ENCODE assay signal across 15 cellular contexts in the genomic region with DNA sequence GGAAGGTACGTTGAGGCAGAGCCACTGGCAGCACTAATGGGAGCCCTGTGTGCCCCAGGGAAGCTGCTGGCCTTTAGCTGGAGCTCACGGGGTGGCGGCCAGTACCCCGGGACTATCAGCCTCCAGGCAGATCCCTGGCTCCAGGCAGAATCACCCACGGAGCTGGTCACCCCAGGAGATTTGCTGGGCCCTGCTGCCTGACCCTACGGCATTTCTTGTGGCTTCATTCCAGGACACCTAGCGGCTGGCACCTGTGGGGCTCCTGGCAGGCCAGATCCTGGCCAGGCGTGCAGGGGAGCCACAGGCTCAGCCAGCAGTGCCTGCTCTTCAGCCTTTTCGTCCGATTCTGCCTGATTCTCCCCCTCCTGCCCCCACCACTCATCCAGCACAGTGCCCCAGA. TPM values are rescaled to one million over a fixed set of nuclear protein-coding genes. Genes with fewer than 3 reads are reported as not detected.
DNase-seq lines count a peak whose midpoint lies in the region; ATAC-seq and TF ChIP-seq lines count a peak whose summit lies in the region.
"Had no signal": no experiment of that assay in that cellular context is flagged by ENCODE, and none has a peak within 500 bp of the region (broad histone marks: within the 10 kb centered on the region; RNA-seq: fewer than 3 reads in every experiment).

No MANE protein-coding gene starts in this region.

- peaks cover 5 to 21% (median 13%) of the 10 kb centered on the region in 4 donors for H3K4me1 ChIP-seq in stomach

- H3K4me3 ChIP-seq in stomach = no peak overlapping the region
- H3K4me3 ChIP-seq: HAP-1 had no signal

- no peak for TF ChIP-seq CTCF in stomach (IDR thresholded peaks at IDR 0.05)

- H3K27me3 ChIP-seq in stomach = peaks cover 0 to 57% (median 23%) of the 10 kb centered on the region in 3 donors

- peaks cover 44% of the 10 kb centered on the region for H3K4me1 Mint-ChIP-seq in activated naive CD8-positive, alpha-beta T cell treated with anti-CD3 and anti-CD28 coated beads for 36 hours
- H3K4me1 Mint-ChIP-seq in activated naive CD8-positive, alpha-beta T cell treated with anti-CD3 and anti-CD28 coated beads, Interleukin-2, amount 50 U/mL, for 24 hours = peaks cover 50% of the 10 kb centered on the region
- H3K4me1 Mint-ChIP-seq in T-helper 17 cell = peaks cover 38% of the 10 kb centered on the region

- H3K27ac Mint-ChIP-seq in activated naive CD8-positive, alpha-beta T cell treated with anti-CD3 and anti-CD28 coated beads for 36 hours = no peak overlapping the region
- H3K27ac Mint-ChIP-seq in activated naive CD8-positive, alpha-beta T cell treated with anti-CD3 and anti-CD28 coated beads, Interleukin-2, amount 50 U/mL, for 24 hours = no peak overlapping the region
- no peak overlapping the region for H3K27ac Mint-ChIP-seq in T-helper 17 cell
- H3K27ac Mint-ChIP-seq: stimulated activated naive B cell treated with anti-CD40 and anti-IgM and Interleukin-4, amounts not matched to agents 10 μg/mL and 1 μg/mL and 100 μg/mL, for 72 hours had no signal

- H3K36me3 Mint-ChIP-seq in activated naive CD8-positive, alpha-beta T cell treated with anti-CD3 and anti-CD28 coated beads for 36 hours = no peaks in the 10 kb centered on the region
- no peaks in the 10 kb centered on the region for H3K36me3 Mint-ChIP-seq in activated naive CD8-positive, alpha-beta T cell treated with anti-CD3 and anti-CD28 coated beads, Interleukin-2, amount 50 U/mL, for 24 hours (ENCODE audit: low read depth)
- peaks cover 9% of the 10 kb centered on the region for H3K36me3 Mint-ChIP-seq in T-helper 17 cell (ENCODE audit: low read depth)
- H3K36me3 Mint-ChIP-seq: CD4-positive, CD25-positive, alpha-beta regulatory T cell; natural killer cell; stimulated activated naive B cell treated with anti-CD40 and anti-IgM and Interleukin-4, amounts not matched to agents 10 μg/mL and 1 μg/mL and 100 μg/mL, for 72 hours had no signal

- no peaks in the 10 kb centered on the region for H3K9me3 ChIP-seq in T-helper 17 cell (ENCODE audit: control insufficient read depth, low read length, poor library complexity, severe bottlenecking)
- no peaks in the 10 kb centered on the region for H3K9me3 ChIP-seq in stomach
- H3K9me3 ChIP-seq: HAP-1 had no signal

- DNase-seq in activated naive CD8-positive, alpha-beta T cell treated with anti-CD3 and anti-CD28 coated beads for 36 hours = no peak
- no peak for DNase-seq in activated naive CD8-positive, alpha-beta T cell treated with anti-CD3 and anti-CD28 coated beads, Interleukin-2, amount 50 U/mL, for 24 hours
- DNase-seq in T-helper 17 cell (no peak), iPS-NIHi11 (ENCODE audit: low spot score) (peak; percentile 51), stomach (peak; percentile 61), NCI-H82 (lab: John Stamatoyannopoulos, UW) (no peak), dermis blood vessel endothelial cell (no peak), NCI-H2107 treated with DMSO at 0.1 percent for 48 hours (lab: John Stamatoyannopoulos, UW; ENCODE audit: unreplicated experiment) (no peak)
- DNase-seq: cortex of kidney; SIG-M5; stimulated activated naive B cell treated with anti-CD40 and anti-IgM and Interleukin-4, amounts not matched to agents 10 μg/mL and 1 μg/mL and 100 μg/mL, for 72 hours had no signal

- H3K9me3 Mint-ChIP-seq in activated naive CD8-positive, alpha-beta T cell treated with anti-CD3 and anti-CD28 coated beads for 36 hours = no peaks in the 10 kb centered on the region
- no peaks in the 10 kb centered on the region for H3K9me3 Mint-ChIP-seq in activated naive CD8-positive, alpha-beta T cell treated with anti-CD3 and anti-CD28 coated beads, Interleukin-2, amount 50 U/mL, for 24 hours
- H3K9me3 Mint-ChIP-seq: natural killer cell; stimulated activated naive B cell treated with anti-CD40 and anti-IgM and Interleukin-4, amounts not matched to agents 10 μg/mL and 1 μg/mL and 100 μg/mL, for 72 hours had no signal

- TF ChIP-seq EP300 in stomach (IDR thresholded peaks at IDR 0.05) = no peak

- intact Hi-C loops in stomach (cut with DNase I; ENCODE audit: low total_unique reads) = no loop called here

- TF ChIP-seq POLR2A in stomach (IDR thresholded peaks at IDR 0.05) = no peak

- H3K27ac ChIP-seq in stomach = no peak overlapping the region

- ATAC-seq in activated naive CD8-positive, alpha-beta T cell treated with anti-CD3 and anti-CD28 coated beads, Interleukin-2, amount 50 U/mL, for 24 hours = no peak
- no peak for ATAC-seq in T-helper 17 cell
- ATAC-seq: stimulated activated naive B cell treated with anti-CD40 and anti-IgM and Interleukin-4, amounts not matched to agents 10 μg/mL and 1 μg/mL and 100 μg/mL, for 72 hours had no signal

- H3K36me3 ChIP-seq in stomach = no peaks in the 10 kb centered on the region
- H3K36me3 ChIP-seq: HAP-1 had no signal

- WGBS in stomach, 5 donors = 34 to 62% (median 37%) methylated on average over 5 to 10 of the region's 10 CpGs

- H3K27me3 Mint-ChIP-seq in activated naive CD8-positive, alpha-beta T cell treated with anti-CD3 and anti-CD28 coated beads for 36 hours = peaks cover 72% of the 10 kb centered on the region
- peaks cover 64% of the 10 kb centered on the region for H3K27me3 Mint-ChIP-seq in activated naive CD8-positive, alpha-beta T cell treated with anti-CD3 and anti-CD28 coated beads, Interleukin-2, amount 50 U/mL, for 24 hours
- H3K27me3 Mint-ChIP-seq in T-helper 17 cell = peaks cover 69% of the 10 kb centered on the region

- peak overlapping the region; percentile 27 for H3K4me3 Mint-ChIP-seq in activated naive CD8-positive, alpha-beta T cell treated with anti-CD3 and anti-CD28 coated beads for 36 hours
- H3K4me3 Mint-ChIP-seq in activated naive CD8-positive, alpha-beta T cell treated with anti-CD3 and anti-CD28 coated beads, Interleukin-2, amount 50 U/mL, for 24 hours = no peak overlapping the region
- H3K4me3 Mint-ChIP-seq in T-helper 17 cell = peak overlapping the region; percentile 89

RNA-seq across cellular contexts. Expression of a gene that starts 7.1 kb away (rescaled TPM):
- not detected for total RNA-seq in activated naive CD8-positive, alpha-beta T cell treated with anti-CD3 and anti-CD28 coated beads for 36 hours
- total RNA-seq in T-helper 17 cell (not detected), stomach (under 1 TPM in 1 of 5 donors, not detected in 4; 0.37 TPM), dermis blood vessel endothelial cell (0.05 and 0.85 TPM in 2 replicates)
- 10 to 100 TPM in 1 of 3 donors, not detected in 2; 98.2 TPM for polyA plus RNA-seq in stomach
- total RNA-seq: astrocyte; CD4-positive, CD25-positive, alpha-beta regulatory T cell; natural killer cell had no signal
- polyA plus RNA-seq: CD4-positive, CD25-positive, alpha-beta regulatory T cell had no signal

RNA-seq across cellular contexts. Expression of a gene that starts 36.9 kb away (rescaled TPM):
- total RNA-seq in activated naive CD8-positive, alpha-beta T cell treated with anti-CD3 and anti-CD28 coated beads for 36 hours = not detected
- total RNA-seq in T-helper 17 cell (not detected), stomach (not detected), dermis blood vessel endothelial cell (not detected in 2 replicates)
- polyA plus RNA-seq in stomach = 1 to 10 TPM in 1 of 3 donors, not detected in 2; 5.4 TPM
- total RNA-seq: CD4-positive, CD25-positive, alpha-beta regulatory T cell; natural killer cell had no signal
- polyA plus RNA-seq: CD4-positive, CD25-positive, alpha-beta regulatory T cell had no signal

Comparison
In these comparisons a context has a peak if more than half of its experiments do, and no peak if none do; other contexts are left out.
1. DNase-seq: peak in iPS-NIHi11 (single experiment) and stomach (single experiment); none in activated naive CD8-positive, alpha-beta T cell treated with anti-CD3 and anti-CD28 coated beads for 36 hours (single experiment), activated naive CD8-positive, alpha-beta T cell treated with anti-CD3 and anti-CD28 coated beads, Interleukin-2, amount 50 U/mL, for 24 hours (single experiment), T-helper 17 cell (0 of 3), NCI-H82 (single experiment), dermis blood vessel endothelial cell (single experiment) and NCI-H2107 treated with DMSO at 0.1 percent for 48 hours (single experiment).